Comparison of ENCODE assay signal across 1 cellular context in genomic region chr17:75405365-75406221, GRCh38.
TF ChIP-seq lines count a peak whose summit lies in the region.

Gene GRB2 (minus strand): TSS chr17:75405678. CDS start chr17:75393628, 12,050 bp downstream.

TF ChIP-seq in K562, 482 proteins besides CTCF, POLR2A, EP300 and RAD21 (continued from another document and continues in another):
- TF ChIP-seq RERE (CRISPR knock-in tag; IDR thresholded peaks at IDR 0.05; ENCODE audit: borderline replicate concordance), result no peak
- TF ChIP-seq EZH2 (IDR thresholded peaks at IDR 0.05; ENCODE audit: borderline replicate concordance, low read depth, low read length), result no peak
- no peak for TF ChIP-seq TBL1XR1 (IDR thresholded peaks at IDR 0.05; ENCODE audit: low read length in 2 of 2)
- no peak for TF ChIP-seq E2F5 (CRISPR knock-in tag; IDR thresholded peaks at IDR 0.05)
- TF ChIP-seq RNF219 (CRISPR knock-in tag; IDR thresholded peaks at IDR 0.05), result no peak
- no peak for TF ChIP-seq ZNF318 (IDR thresholded peaks at IDR 0.05; ENCODE audit: borderline replicate concordance in 1 of 2, low read depth in 1 of 2)
- TF ChIP-seq MBD2 (IDR thresholded peaks at IDR 0.05; ENCODE audit: borderline replicate concordance, low read depth), result peak; percentile 45; the same call in 1 of the 2 replicates
- no peak for TF ChIP-seq CCAR2 (IDR thresholded peaks at IDR 0.05; ENCODE audit: low read depth, low read length)
- TF ChIP-seq MTA3 (IDR thresholded peaks at IDR 0.05; ENCODE audit: borderline replicate concordance), result peak; percentile 32; the same call in 1 of the 2 replicates
- TF ChIP-seq WHSC1 (IDR thresholded peaks at IDR 0.05; ENCODE audit: low read length), result no peak
- TF ChIP-seq CLOCK (CRISPR knock-in tag; IDR thresholded peaks at IDR 0.05; ENCODE audit: borderline replicate concordance), result no peak
- TF ChIP-seq ZNF668 (CRISPR knock-in tag; IDR thresholded peaks at IDR 0.05), result no peak
- TF ChIP-seq ZBTB26 (CRISPR knock-in tag; IDR thresholded peaks at IDR 0.05), result no peak
- TF ChIP-seq POU5F1 (IDR thresholded peaks at IDR 0.05; ENCODE audit: borderline replicate concordance, low read depth, low read length, partially characterized antibody), result peak; percentile 56
- no peak for TF ChIP-seq ZNF561 (CRISPR knock-in tag; conservative IDR thresholded peaks at IDR 0.05)
- no peak for TF ChIP-seq ZNF79 (CRISPR knock-in tag; IDR thresholded peaks at IDR 0.05; ENCODE audit: low read depth)
- no peak for TF ChIP-seq BACH1 (tag; IDR thresholded peaks at IDR 0.05)
- peak; percentile 34; the same call in 1 of the 2 replicates for TF ChIP-seq NR2C2 (CRISPR knock-in tag; IDR thresholded peaks at IDR 0.05)
- TF ChIP-seq NR2C2 (tag; IDR thresholded peaks at IDR 0.05), result peak; percentile 17; the same call in 1 of the 2 replicates
- no peak for TF ChIP-seq KHSRP (IDR thresholded peaks at IDR 0.05)
- no peak for TF ChIP-seq KLF1 (tag; IDR thresholded peaks at IDR 0.05)
- no peak for TF ChIP-seq ZNF717 (CRISPR knock-in tag; IDR thresholded peaks at IDR 0.05)
- TF ChIP-seq TCFL5 (CRISPR knock-in tag; conservative IDR thresholded peaks at IDR 0.05), result no peak
- peak; percentile 96 for TF ChIP-seq CHD2 (IDR thresholded peaks at IDR 0.05; ENCODE audit: low read depth, low read length)
- TF ChIP-seq GATAD2B (IDR thresholded peaks at IDR 0.05; ENCODE audit: borderline replicate concordance), result no peak
- no peak for TF ChIP-seq STAG1 (CRISPR knock-in tag; IDR thresholded peaks at IDR 0.05; ENCODE audit: borderline replicate concordance)
- TF ChIP-seq GMEB1 (CRISPR knock-in tag; IDR thresholded peaks at IDR 0.05), result no peak
- peak; percentile 78 for TF ChIP-seq ELF1 (tag; IDR thresholded peaks at IDR 0.05)
- no peak for TF ChIP-seq ZNF165 (CRISPR knock-in tag; IDR thresholded peaks at IDR 0.05; ENCODE audit: borderline replicate concordance)
- no peak for TF ChIP-seq ILF3 (IDR thresholded peaks at IDR 0.05; ENCODE audit: borderline replicate concordance)
- no peak for TF ChIP-seq MYBL2 (IDR thresholded peaks at IDR 0.05; ENCODE audit: low read depth)
- no peak for TF ChIP-seq MYBL2 (CRISPR knock-in tag; IDR thresholded peaks at IDR 0.05; ENCODE audit: borderline replicate concordance)
- peak; percentile 94 for TF ChIP-seq RBFOX2 (IDR thresholded peaks at IDR 0.05; ENCODE audit: low read depth, low read length)
- TF ChIP-seq NFIX (CRISPR knock-in tag; IDR thresholded peaks at IDR 0.05; ENCODE audit: low read depth), result no peak
- TF ChIP-seq MED1 (CRISPR knock-in tag; IDR thresholded peaks at IDR 0.05; ENCODE audit: borderline replicate concordance), result no peak
- no peak for TF ChIP-seq MIER1 (IDR thresholded peaks at IDR 0.05; ENCODE audit: low read depth)
- TF ChIP-seq SLC30A9 (CRISPR knock-in tag; IDR thresholded peaks at IDR 0.05), result no peak
- TF ChIP-seq POLR2H (tag; IDR thresholded peaks at IDR 0.05; ENCODE audit: low read depth), result no peak
- TF ChIP-seq C11orf30 (IDR thresholded peaks at IDR 0.05; ENCODE audit: low read depth), result no peak
- no peak for TF ChIP-seq SREBF2 (CRISPR knock-in tag; IDR thresholded peaks at IDR 0.05)
- TF ChIP-seq ZNF830 (CRISPR knock-in tag; IDR thresholded peaks at IDR 0.05), result peak; percentile 61; the same call in 1 of the 2 replicates
